8 cellular contexts compared by ENCODE assay signal in genomic region chr14:65412189-65412846, GRCh38. TPM values are rescaled to one million over a fixed set of nuclear protein-coding genes. Genes with fewer than 3 reads are reported as not detected.
A peak's percentile ranks its signal among the peaks of the same experiment; 100 is the strongest.
DNase-seq lines count a peak whose midpoint lies in the region; ATAC-seq and TF ChIP-seq lines count a peak whose summit lies in the region.

Gene FUT8 (plus strand): TSS chr14:65412730. CDS start chr14:65561564, 148,834 bp downstream.

- no peaks in the 10 kb centered on the region for H3K27me3 Mint-ChIP-seq in activated naive CD4-positive, alpha-beta T cell treated with anti-CD3 and anti-CD28 coated beads, Interleukin-2, amount 50 U/mL, for 24 hours

- H3K4me3 Mint-ChIP-seq in activated naive CD4-positive, alpha-beta T cell treated with anti-CD3 and anti-CD28 coated beads, Interleukin-2, amount 50 U/mL, for 24 hours, result peak within 1 kb of the TSS; percentile 99

- H3K36me3 Mint-ChIP-seq in activated naive CD4-positive, alpha-beta T cell treated with anti-CD3 and anti-CD28 coated beads, Interleukin-2, amount 50 U/mL, for 24 hours, result no peaks in the 10 kb centered on the region

- peak; percentile 10 to 62 for TF ChIP-seq POLR2A in suprapubic skin (IDR thresholded peaks at IDR 0.05)

- H3K4me1 ChIP-seq in suprapubic skin, result peaks cover 13% of the 10 kb centered on the region

- no peaks in the 10 kb centered on the region for H3K27me3 ChIP-seq in suprapubic skin

- H3K4me3 ChIP-seq in GM12864 (ENCODE audit: low read depth, low read length), result peak within 1 kb of the TSS; percentile 99
- H3K4me3 ChIP-seq in suprapubic skin, result peak within 1 kb of the TSS; percentile 77

- TF ChIP-seq CTCF in GM12864 (IDR thresholded peaks at IDR 0.05; ENCODE audit: low read depth, low read length, missing control alignments) (peak; percentile 66), suprapubic skin (IDR thresholded peaks at IDR 0.05) (peak in 1 of 2 donors; percentile 63)

- H3K36me3 ChIP-seq in suprapubic skin, result no peaks in the 10 kb centered on the region

- H3K27ac ChIP-seq in suprapubic skin, result peak within 1 kb of the TSS; percentile 94

- ATAC-seq in HG02610 (IDR thresholded peaks at IDR 0.05; ENCODE audit: unreplicated experiment) (peak; percentile 68), SK-N-SH treated with all-trans-retinoic acid at 6 μM for 48 hours (peak; percentile 89)

- WGBS in suprapubic skin, result no CpG with 5 or more reads among the region's 74 CpGs

- DNase-seq in GM12864 (ENCODE audit: low read depth) (peak; percentile 77), NCI-H1092 (lab: John Stamatoyannopoulos, UW) (peak; percentile 97), globus pallidus (ENCODE audit: low spot score) (peak; percentile 95), occipital lobe (lab: John Stamatoyannopoulos, UW) (peak; percentile 93), suprapubic skin (ENCODE audit: low spot score in 2 of 2) (peak; percentile 95)

- no peaks in the 10 kb centered on the region for H3K9me3 ChIP-seq in suprapubic skin

- no peaks in the 10 kb centered on the region for H3K9me3 Mint-ChIP-seq in activated naive CD4-positive, alpha-beta T cell treated with anti-CD3 and anti-CD28 coated beads, Interleukin-2, amount 50 U/mL, for 24 hours

- peak within 1 kb of the TSS; percentile 99 for H3K27ac Mint-ChIP-seq in activated naive CD4-positive, alpha-beta T cell treated with anti-CD3 and anti-CD28 coated beads, Interleukin-2, amount 50 U/mL, for 24 hours

- TF ChIP-seq EP300 in suprapubic skin (IDR thresholded peaks at IDR 0.05), result no peak

- H3K4me1 Mint-ChIP-seq in activated naive CD4-positive, alpha-beta T cell treated with anti-CD3 and anti-CD28 coated beads, Interleukin-2, amount 50 U/mL, for 24 hours, result peaks cover 40% of the 10 kb centered on the region

TF ChIP-seq in SK-N-SH treated with all-trans-retinoic acid at 6 μM for 48 hours, 23 proteins besides CTCF, POLR2A, EP300 and RAD21:
- TF ChIP-seq ZFP30 (CRISPR knock-in tag; IDR thresholded peaks at IDR 0.05) (no peak), RARB (CRISPR knock-in tag; IDR thresholded peaks at IDR 0.05) (no peak), ZFP3 (CRISPR knock-in tag; IDR thresholded peaks at IDR 0.05) (peak; percentile 54; the same call in 1 of the 2 replicates), CSDC2 (CRISPR knock-in tag; IDR thresholded peaks at IDR 0.05) (0 out of 2 replicates have a peak, but pooled peaks have one; percentile 66), ZNF8 (CRISPR knock-in tag; IDR thresholded peaks at IDR 0.05) (no peak), TSHZ2 (CRISPR knock-in tag; IDR thresholded peaks at IDR 0.05) (peak; percentile 58; the same call in 1 of the 2 replicates), GLIS3 (CRISPR knock-in tag; IDR thresholded peaks at IDR 0.05) (0 out of 2 replicates have a peak, but pooled peaks have one; percentile 23), BACH2 (CRISPR knock-in tag; IDR thresholded peaks at IDR 0.05; ENCODE audit: borderline replicate concordance) (no peak)
- TF ChIP-seq, protein P1, sequence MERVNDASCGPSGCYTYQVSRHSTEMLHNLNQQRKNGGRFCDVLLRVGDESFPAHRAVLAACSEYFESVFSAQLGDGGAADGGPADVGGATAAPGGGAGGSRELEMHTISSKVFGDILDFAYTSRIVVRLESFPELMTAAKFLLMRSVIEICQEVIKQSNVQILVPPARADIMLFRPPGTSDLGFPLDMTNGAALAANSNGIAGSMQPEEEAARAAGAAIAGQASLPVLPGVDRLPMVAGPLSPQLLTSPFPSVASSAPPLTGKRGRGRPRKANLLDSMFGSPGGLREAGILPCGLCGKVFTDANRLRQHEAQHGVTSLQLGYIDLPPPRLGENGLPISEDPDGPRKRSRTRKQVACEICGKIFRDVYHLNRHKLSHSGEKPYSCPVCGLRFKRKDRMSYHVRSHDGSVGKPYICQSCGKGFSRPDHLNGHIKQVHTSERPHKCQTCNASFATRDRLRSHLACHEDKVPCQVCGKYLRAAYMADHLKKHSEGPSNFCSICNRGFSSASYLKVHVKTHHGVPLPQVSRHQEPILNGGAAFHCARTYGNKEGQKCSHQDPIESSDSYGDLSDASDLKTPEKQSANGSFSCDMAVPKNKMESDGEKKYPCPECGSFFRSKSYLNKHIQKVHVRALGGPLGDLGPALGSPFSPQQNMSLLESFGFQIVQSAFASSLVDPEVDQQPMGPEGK (CRISPR knock-in tag; IDR thresholded peaks at IDR 0.05; ENCODE audit: borderline replicate concordance), result no peak
TF ChIP-seq in SK-N-SH treated with all-trans-retinoic acid at 6 μM for 48 hours: peak in this region for 4.

RNA-seq across cellular contexts. Expression of gene FUT8, which starts in this region (rescaled TPM):
- total RNA-seq in occipital lobe (193 TPM), suprapubic skin (10 to 100 TPM; 15.2 to 38.0 (median 20.7) TPM)

Comparison
In these comparisons a context has a peak if more than half of its experiments do, and no peak if none do; other contexts are left out.
1. Peak in every context shown above with its lines: DNase-seq, ATAC-seq, H3K4me3 ChIP-seq and H3K27ac ChIP-seq.